In genomic region chr1:64884261-64885040, GRCh38 we compare ENCODE assay signal across 18 cellular contexts.
A peak's percentile ranks its signal among the peaks of the same experiment; 100 is the strongest.
DNase-seq lines count a peak whose midpoint lies in the region; ATAC-seq and TF ChIP-seq lines count a peak whose summit lies in the region.
"Had no signal": no experiment of that assay in that cellular context is flagged by ENCODE, and none has a peak within 500 bp of the region (broad histone marks: within the 10 kb centered on the region; RNA-seq: fewer than 3 reads in every experiment).

No MANE protein-coding gene starts in this region.

- H2BK15ac ChIP-seq in mesendoderm (replicated peaks; ENCODE audit: low read depth), result no peak overlapping the region

- no peaks in the 10 kb centered on the region for H3K9me3 ChIP-seq in CD8-positive, alpha-beta memory T cell (ENCODE audit: low read length)
- no peaks in the 10 kb centered on the region for H3K9me3 ChIP-seq in naive thymus-derived CD4-positive, alpha-beta T cell (ENCODE audit: control insufficient read depth in 2 of 3, low read length in 3 of 3)
- H3K9me3 ChIP-seq in trophoblast cell (ENCODE audit: insufficient read depth, low read depth, low read length), result no peaks in the 10 kb centered on the region
- H3K9me3 ChIP-seq: thoracic aorta had no signal

- no peak overlapping the region for H4K8ac ChIP-seq in trophoblast cell (ENCODE audit: low read depth, low read length)
- no peak overlapping the region for H4K8ac ChIP-seq in mesendoderm (ENCODE audit: low read depth, low read length)

- peak overlapping the region in 7 of 8 donors; percentile 6 to 87 (median 40) for H3K27ac Mint-ChIP-seq in CD8-positive, alpha-beta memory T cell
- peak overlapping the region in 8 of 9 donors; percentile 3 to 75 (median 52) for H3K27ac Mint-ChIP-seq in naive thymus-derived CD4-positive, alpha-beta T cell

- no peak overlapping the region for H3K27ac ChIP-seq in CD8-positive, alpha-beta memory T cell (ENCODE audit: low read depth, low read length)
- H3K27ac ChIP-seq in brain microvascular endothelial cell (peak overlapping the region; percentile 67), trophoblast cell (ENCODE audit: low read depth, low read length) (no peak overlapping the region), mesendoderm (ENCODE audit: low read depth, low read length) (no peak overlapping the region)
- no peak overlapping the region for H3K27ac ChIP-seq in naive thymus-derived CD4-positive, alpha-beta T cell (ENCODE audit: low read depth, low read length)
- H3K27ac ChIP-seq: cardiac muscle cell, thoracic aorta had no signal

- H2BK5ac ChIP-seq in trophoblast cell (ENCODE audit: low read depth, low read length, poor library complexity) (no peak overlapping the region), mesendoderm (ENCODE audit: low read length) (no peak overlapping the region)

- H3K18ac ChIP-seq in trophoblast cell (ENCODE audit: low read length) (no peak overlapping the region), mesendoderm (ENCODE audit: low read length) (no peak overlapping the region)

- TF ChIP-seq CTCF in brain microvascular endothelial cell (IDR thresholded peaks at IDR 0.05; ENCODE audit: low read depth, low read length, missing control alignments), result peak; percentile 29

- no peak overlapping the region for H2BK12ac ChIP-seq in trophoblast cell (ENCODE audit: low read length)

- intact Hi-C loops in naive thymus-derived CD4-positive, alpha-beta T cell (cut with micrococcal nuclease), result no loop called here

- no CpG with 5 or more reads among the region's 5 CpGs for WGBS in trophoblast cell (ENCODE audit: extremely low coverage, insufficient coverage, insufficient read length)
- WGBS in mesendoderm (ENCODE audit: extremely low coverage, insufficient coverage, low lambda C conversion rate), result no CpG with 5 or more reads among the region's 5 CpGs

- POLR2A ChIA-PET in CD8-positive, alpha-beta memory T cell (lab: Charles Lee), result no interaction called here
- POLR2A ChIA-PET in naive thymus-derived CD4-positive, alpha-beta T cell (lab: Charles Lee), result interaction anchor here (1.3 kb wide), 1 partner anchor 18 kb away, joined by 3 read pairs; no protein-coding TSS in a partner anchor

- H3K14ac ChIP-seq in trophoblast cell (ENCODE audit: low read length), result no peak overlapping the region

- H3K9ac ChIP-seq in trophoblast cell (ENCODE audit: low read length) (no peak overlapping the region), mesendoderm (ENCODE audit: low read length) (no peak overlapping the region)

- peak; percentile 37 for ATAC-seq in naive thymus-derived CD4-positive, alpha-beta T cell

- no peak overlapping the region for H4K5ac ChIP-seq in mesendoderm (ENCODE audit: low read length)

- no peak for DNase-seq in CD8-positive, alpha-beta memory T cell
- DNase-seq in NCI-H226, result peak; percentile 70
- peak; percentile 55 for DNase-seq in brain microvascular endothelial cell
- DNase-seq in naive thymus-derived CD4-positive, alpha-beta T cell, result no peak
- no peak for DNase-seq in trophoblast cell
- no peak for DNase-seq in mesendoderm
- no peak for DNase-seq in cortex of kidney (lab: John Stamatoyannopoulos, UW)
- DNase-seq in stimulated activated CD4-positive, alpha-beta T cell treated with anti-CD3 and anti-CD28 coated beads, Interleukin-2, amount 100 ng/mL, for 48 hours, result no peak
- DNase-seq: activated CD4-positive, alpha-beta T cell treated with anti-CD3 and anti-CD28 coated beads for 48 hours; DMS153; effector CD8-positive, alpha-beta T cell; HCEC 1CT; NCI-H187 treated with DMSO at 0.1 percent for 48 hours; NCI-H446 treated with DMSO at 0.1 percent for 48 hours; T-helper 9 cell had no signal

- H4K91ac ChIP-seq in trophoblast cell (ENCODE audit: low read depth, low read length), result no peak overlapping the region

- H3K56ac ChIP-seq in mesendoderm (ENCODE audit: low read length), result no peak overlapping the region

- peaks cover 0 to 50% (median 7%) of the 10 kb centered on the region in 3 donors for H3K36me3 Mint-ChIP-seq in CD8-positive, alpha-beta memory T cell
- peaks cover 3 to 31% (median 27%) of the 10 kb centered on the region in 5 donors for H3K36me3 Mint-ChIP-seq in naive thymus-derived CD4-positive, alpha-beta T cell

- H3K4me2 ChIP-seq in trophoblast cell (ENCODE audit: low read length) (no peak overlapping the region), mesendoderm (ENCODE audit: low read length) (no peak overlapping the region)

- H3K79me2 ChIP-seq in trophoblast cell (ENCODE audit: control insufficient read depth, insufficient read depth, low read length, poor library complexity) (no peaks in the 10 kb centered on the region), mesendoderm (ENCODE audit: control insufficient read depth, insufficient read depth, low read length) (no peaks in the 10 kb centered on the region)

- CTCF ChIA-PET in CD8-positive, alpha-beta memory T cell (lab: Charles Lee), result no interaction called here
- CTCF ChIA-PET in naive thymus-derived CD4-positive, alpha-beta T cell (lab: Charles Lee), result no interaction called here

- no peaks in the 10 kb centered on the region for H3K27me3 ChIP-seq in CD8-positive, alpha-beta memory T cell (ENCODE audit: insufficient read depth, low read length, poor library complexity, severe bottlenecking)
- no peaks in the 10 kb centered on the region for H3K27me3 ChIP-seq in brain microvascular endothelial cell (replicated peaks)
- no peaks in the 10 kb centered on the region for H3K27me3 ChIP-seq in naive thymus-derived CD4-positive, alpha-beta T cell (ENCODE audit: control insufficient read depth in 2 of 2, insufficient read depth in 2 of 2, low read length in 2 of 2)
- no peaks in the 10 kb centered on the region for H3K27me3 ChIP-seq in trophoblast cell (ENCODE audit: insufficient read depth, low read length)
- H3K27me3 ChIP-seq in mesendoderm (ENCODE audit: insufficient read depth, low read length, poor library complexity), result no peaks in the 10 kb centered on the region
- H3K27me3 ChIP-seq: cardiac muscle cell had no signal

- H3K4ac ChIP-seq in trophoblast cell (ENCODE audit: low read depth, low read length) (no peak overlapping the region), mesendoderm (ENCODE audit: low read depth, low read length) (no peak overlapping the region)

- H3K23ac ChIP-seq in trophoblast cell (ENCODE audit: low read length), result no peak overlapping the region
- H3K23ac ChIP-seq in mesendoderm (ENCODE audit: low read length), result no peak overlapping the region

- H4K12ac ChIP-seq in trophoblast cell (ENCODE audit: low read depth, low read length), result no peak overlapping the region

- H3K79me1 ChIP-seq in trophoblast cell (ENCODE audit: low read length) (no peaks in the 10 kb centered on the region), mesendoderm (ENCODE audit: low read length) (no peaks in the 10 kb centered on the region)

- H3K4me3 ChIP-seq in CD8-positive, alpha-beta memory T cell (ENCODE audit: low read length), result no peak overlapping the region
- H3K4me3 ChIP-seq in brain microvascular endothelial cell (ENCODE audit: low read depth, low read length) (no peak overlapping the region), trophoblast cell (ENCODE audit: low read depth, low read length) (no peak overlapping the region), mesendoderm (ENCODE audit: low read length) (no peak overlapping the region)
- no peak overlapping the region for H3K4me3 ChIP-seq in naive thymus-derived CD4-positive, alpha-beta T cell (ENCODE audit: low read length)
- H3K4me3 ChIP-seq: cardiac muscle cell, thoracic aorta had no signal

- H3K9me3 Mint-ChIP-seq in CD8-positive, alpha-beta memory T cell, result no peaks in the 10 kb centered on the region
- no peaks in the 10 kb centered on the region for H3K9me3 Mint-ChIP-seq in naive thymus-derived CD4-positive, alpha-beta T cell
- H3K9me3 Mint-ChIP-seq: neural crest cell had no signal

- H3K27me3 Mint-ChIP-seq in CD8-positive, alpha-beta memory T cell, result peaks cover 0 to 2% of the 10 kb centered on the region in 2 donors
- no peaks in the 10 kb centered on the region for H3K27me3 Mint-ChIP-seq in naive thymus-derived CD4-positive, alpha-beta T cell

- in situ Hi-C loops in brain microvascular endothelial cell (cut with HindIII; ENCODE audit: low pct_ligation_motif_present, low sequenced_read_pairs), result no loop called here

- H3K4me3 Mint-ChIP-seq in CD8-positive, alpha-beta memory T cell, result peak overlapping the region in 3 of 7 donors; percentile 0 to 4 (median 1)
- peak overlapping the region in 2 of 10 donors; percentile 0 to 34 for H3K4me3 Mint-ChIP-seq in naive thymus-derived CD4-positive, alpha-beta T cell
- H3K4me3 Mint-ChIP-seq: neural crest cell had no signal

- H3K36me3 ChIP-seq in CD8-positive, alpha-beta memory T cell (ENCODE audit: insufficient read depth, low read length), result no peaks in the 10 kb centered on the region
- H3K36me3 ChIP-seq in brain microvascular endothelial cell (replicated peaks), result peaks cover 8% of the 10 kb centered on the region
- H3K36me3 ChIP-seq in naive thymus-derived CD4-positive, alpha-beta T cell (ENCODE audit: control insufficient read depth in 2 of 3, insufficient read depth in 3 of 3, low read length in 3 of 3), result peaks cover 3 to 26% (median 7%) of the 10 kb centered on the region in 3 experiments
- peaks cover 4% of the 10 kb centered on the region in 2 experiments for H3K36me3 ChIP-seq in trophoblast cell (ENCODE audit: control insufficient read depth in 1 of 2, insufficient read depth in 2 of 2, low read length in 2 of 2)
- no peaks in the 10 kb centered on the region for H3K36me3 ChIP-seq in mesendoderm (ENCODE audit: control insufficient read depth, insufficient read depth, low read length)
- H3K36me3 ChIP-seq: cardiac muscle cell had no signal

- H2BK120ac ChIP-seq in trophoblast cell (ENCODE audit: insufficient read depth, low read length, poor library complexity) (no peak overlapping the region), mesendoderm (ENCODE audit: low read depth, low read length) (no peak overlapping the region)

- peaks cover 83 to 97% (median 91%) of the 10 kb centered on the region in 3 donors for H3K4me1 Mint-ChIP-seq in CD8-positive, alpha-beta memory T cell
- H3K4me1 Mint-ChIP-seq in naive thymus-derived CD4-positive, alpha-beta T cell, result peaks cover 42 to 92% (median 80%) of the 10 kb centered on the region in 7 donors

- H2AK5ac ChIP-seq in trophoblast cell (ENCODE audit: low read length), result no peak overlapping the region
- no peak overlapping the region for H2AK5ac ChIP-seq in mesendoderm (ENCODE audit: low read length)

- no peak overlapping the region for H2AFZ ChIP-seq in trophoblast cell (ENCODE audit: insufficient read depth, low read length, poor library complexity)

- H3K4me1 ChIP-seq in CD8-positive, alpha-beta memory T cell (ENCODE audit: insufficient read depth, low read length), result peaks cover 72% of the 10 kb centered on the region
- H3K4me1 ChIP-seq in naive thymus-derived CD4-positive, alpha-beta T cell (ENCODE audit: control insufficient read depth in 2 of 2, insufficient read depth in 2 of 2, low read length in 2 of 2), result peaks cover 22 to 39% of the 10 kb centered on the region in 2 donors
- H3K4me1 ChIP-seq in trophoblast cell (ENCODE audit: control insufficient read depth in 1 of 2, insufficient read depth in 2 of 2, low read length in 2 of 2) (peaks cover 0 to 4% of the 10 kb centered on the region in 2 experiments), mesendoderm (ENCODE audit: control insufficient read depth, low read depth, low read length) (peaks cover 5% of the 10 kb centered on the region)

Comparison
In these comparisons a context has a peak if more than half of its experiments do, and no peak if none do; other contexts are left out.
1. DNase-seq: peak in NCI-H226 (single experiment) and brain microvascular endothelial cell (single experiment); none in CD8-positive, alpha-beta memory T cell (0 of 5), naive thymus-derived CD4-positive, alpha-beta T cell (0 of 9), trophoblast cell (0 of 2), mesendoderm (single experiment), cortex of kidney (single experiment) and stimulated activated CD4-positive, alpha-beta T cell treated with anti-CD3 and anti-CD28 coated beads, Interleukin-2, amount 100 ng/mL, for 48 hours (0 of 2).